ENCODE assay signal across 27 cellular contexts in the genomic region with DNA sequence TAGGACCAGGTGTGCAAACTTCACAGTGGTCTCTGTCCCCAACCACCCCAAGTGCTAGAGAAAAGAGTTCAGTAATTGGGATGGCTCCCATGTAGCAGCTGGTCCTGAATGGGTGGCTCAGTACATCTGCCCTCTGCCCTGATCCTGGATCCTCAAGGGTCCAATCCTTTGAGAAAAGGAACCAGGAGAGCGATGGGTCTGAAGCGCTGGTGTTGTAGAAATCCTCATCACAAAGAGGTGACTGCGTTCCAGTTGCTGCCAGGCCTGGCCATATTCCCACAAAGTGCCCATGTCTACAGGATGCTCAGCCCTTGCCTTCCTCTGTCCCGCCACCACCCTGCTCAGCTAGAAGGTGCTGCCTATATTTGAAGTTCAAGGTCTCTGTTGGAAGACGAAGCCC. TPM values are rescaled to one million over a fixed set of nuclear protein-coding genes. Genes with fewer than 3 reads are reported as not detected.
"Had no signal": no experiment of that assay in that cellular context is flagged by ENCODE, and none has a peak within 500 bp of the region (broad histone marks: within the 10 kb centered on the region; RNA-seq: fewer than 3 reads in every experiment).

No MANE protein-coding gene starts in this region.

- H3K9me3 Mint-ChIP-seq: activated CD4-positive, alpha-beta memory T cell treated with anti-CD3 and anti-CD28 coated beads for 36 hours; activated CD4-positive, alpha-beta T cell treated with anti-CD3 and anti-CD28 coated beads, Interleukin-2, amount 10 ng/mL, durations not matched to agents 24 days and 14 days; activated naive CD8-positive, alpha-beta T cell treated with anti-CD3 and anti-CD28 coated beads, Interleukin-2, amount 10 ng/mL, durations not matched to agents 7 days and 5 days; activated T-cell treated with anti-CD3 and anti-CD28 coated beads, Interleukin-2, amount 50 U/mL, for 72 hours; brain had no signal

- H3K4me3 ChIP-seq: ascending aorta, breast epithelium, cardiac muscle cell, colonic mucosa, esophagus squamous epithelium, gastroesophageal sphincter, heart right ventricle, hepatocyte had no signal

- H3K27ac Mint-ChIP-seq: activated CD4-positive, alpha-beta T cell treated with anti-CD3 and anti-CD28 coated beads, Interleukin-2, amount 10 ng/mL, durations not matched to agents 24 days and 14 days; activated naive CD8-positive, alpha-beta T cell treated with anti-CD3 and anti-CD28 coated beads, Interleukin-2, amount 10 ng/mL, durations not matched to agents 7 days and 5 days; activated T-cell treated with anti-CD3 and anti-CD28 coated beads, Interleukin-2, amount 50 U/mL, for 72 hours had no signal

- ATAC-seq: activated CD4-positive, alpha-beta T cell treated with anti-CD3 and anti-CD28 coated beads for 36 hours; activated T-cell treated with anti-CD3 and anti-CD28 coated beads, Interleukin-2, amount 50 U/mL, for 72 hours; gastroesophageal sphincter; heart right ventricle had no signal

- H2AFZ ChIP-seq: hepatocyte had no signal

- H3K27me3 ChIP-seq: ascending aorta, breast epithelium, cardiac muscle cell, colonic mucosa, esophagus squamous epithelium, gastroesophageal sphincter, heart right ventricle, hepatocyte had no signal

- H3K4me2 ChIP-seq: hepatocyte had no signal

- FAIRE-seq: endometrium, endothelial cell of umbilical vein had no signal

- DNase-seq: activated CD4-positive, alpha-beta memory T cell treated with anti-CD3 and anti-CD28 coated beads for 36 hours; activated CD4-positive, alpha-beta T cell treated with anti-CD3 and anti-CD28 coated beads for 36 hours; activated CD4-positive, alpha-beta T cell treated with anti-CD3 and anti-CD28 coated beads, Interleukin-2, amount 10 ng/mL, durations not matched to agents 24 days and 14 days; activated CD4-positive, CD25-positive, alpha-beta regulatory T cell; activated CD4-positive, CD25-positive, alpha-beta regulatory T cell treated with anti-CD3 and anti-CD28 coated beads, Interleukin-2, amount 50 U/mL, for 72 hours; activated CD8-positive, alpha-beta memory T cell treated with anti-CD3 and anti-CD28 coated beads for 24 hours; activated gamma-delta T cell; activated naive CD4-positive, alpha-beta T cell; activated naive CD8-positive, alpha-beta T cell treated with anti-CD3 and anti-CD28 coated beads, Interleukin-2, amount 10 ng/mL, durations not matched to agents 7 days and 5 days; activated T-cell treated with anti-CD3 and anti-CD28 coated beads, Interleukin-2, amount 50 U/mL, for 72 hours; central memory CD4-positive, alpha-beta T cell; cerebellar nuclear complex; colonic mucosa; effector CD8-positive, alpha-beta T cell; esophagus squamous epithelium; foreskin melanocyte; heart right ventricle; T-helper 2 cell had no signal

- H3K4me1 ChIP-seq: ascending aorta had no signal

- H3K27me3 Mint-ChIP-seq: activated CD4-positive, alpha-beta memory T cell treated with anti-CD3 and anti-CD28 coated beads for 36 hours; activated CD4-positive, alpha-beta T cell treated with anti-CD3 and anti-CD28 coated beads for 36 hours; activated CD4-positive, alpha-beta T cell treated with anti-CD3 and anti-CD28 coated beads, Interleukin-2, amount 10 ng/mL, durations not matched to agents 24 days and 14 days; activated naive CD8-positive, alpha-beta T cell treated with anti-CD3 and anti-CD28 coated beads, Interleukin-2, amount 10 ng/mL, durations not matched to agents 7 days and 5 days; brain had no signal

- H3K27ac ChIP-seq: ascending aorta, breast epithelium, cardiac muscle cell, colonic mucosa, epithelial cell of prostate, esophagus squamous epithelium, gastroesophageal sphincter, heart right ventricle, hepatocyte had no signal

- H3K9me3 ChIP-seq: ascending aorta, breast epithelium, colonic mucosa, esophagus squamous epithelium, gastroesophageal sphincter, heart right ventricle had no signal

- H3K79me2 ChIP-seq: hepatocyte had no signal

- H3K4me3 Mint-ChIP-seq: activated CD4-positive, alpha-beta memory T cell treated with anti-CD3 and anti-CD28 coated beads for 36 hours; activated CD4-positive, alpha-beta T cell treated with anti-CD3 and anti-CD28 coated beads for 36 hours; activated CD4-positive, alpha-beta T cell treated with anti-CD3 and anti-CD28 coated beads, Interleukin-2, amount 10 ng/mL, durations not matched to agents 24 days and 14 days; activated naive CD8-positive, alpha-beta T cell treated with anti-CD3 and anti-CD28 coated beads, Interleukin-2, amount 10 ng/mL, durations not matched to agents 7 days and 5 days; activated T-cell treated with anti-CD3 and anti-CD28 coated beads, Interleukin-2, amount 50 U/mL, for 72 hours; brain had no signal

RNA-seq across cellular contexts. Expression of a gene that starts 26.0 kb away (rescaled TPM):
- total RNA-seq: ascending aorta had no signal
